1 cellular context compared by ENCODE assay signal in the genomic region with DNA sequence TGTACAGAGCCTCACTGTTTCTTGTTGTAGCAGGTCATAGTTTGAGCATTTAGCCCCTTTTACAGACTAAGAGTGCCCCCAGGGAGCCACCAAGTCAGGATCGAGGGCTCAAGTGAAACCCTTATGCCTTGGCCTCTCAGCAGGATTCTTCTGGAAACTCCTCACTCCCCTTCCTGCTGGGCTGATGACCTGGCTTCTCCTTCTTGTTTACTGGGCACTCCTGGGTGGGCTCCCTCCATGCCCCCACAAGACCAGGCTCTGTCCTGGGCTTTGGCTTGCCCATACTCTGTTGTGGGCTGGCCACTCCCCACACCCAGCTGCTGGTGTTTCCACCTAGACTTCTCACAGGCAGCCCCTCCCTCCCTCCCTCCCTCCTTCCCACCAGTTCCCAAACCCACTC.
TF ChIP-seq lines count a peak whose summit lies in the region.

No MANE protein-coding gene starts in this region.

TF ChIP-seq in K562, 482 proteins besides CTCF, POLR2A, EP300 and RAD21 (continued from another document):
- TF ChIP-seq, protein P1, sequence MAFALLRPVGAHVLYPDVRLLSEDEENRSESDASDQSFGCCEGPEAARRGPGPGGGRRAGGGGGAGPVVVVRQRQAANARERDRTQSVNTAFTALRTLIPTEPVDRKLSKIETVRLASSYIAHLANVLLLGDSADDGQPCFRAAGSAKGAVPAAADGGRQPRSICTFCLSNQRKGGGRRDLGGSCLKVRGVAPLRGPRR (CRISPR knock-in tag; IDR thresholded peaks at IDR 0.05): no peak
- TF ChIP-seq TEAD2 (tag; IDR thresholded peaks at IDR 0.05) (no peak), ZNF23 (CRISPR knock-in tag; IDR thresholded peaks at IDR 0.05) (no peak), POLR3G (IDR thresholded peaks at IDR 0.05; ENCODE audit: extremely low read depth, insufficient read length, insufficient replicate concordance) (no peak), EP400 (IDR thresholded peaks at IDR 0.05) (no peak), SIX5 (IDR thresholded peaks at IDR 0.05; ENCODE audit: borderline replicate concordance in 1 of 2, insufficient read depth in 1 of 2, low read depth in 1 of 2, low read length in 2 of 2) (no peak), NONO (IDR thresholded peaks at IDR 0.05; ENCODE audit: low read depth in 2 of 2, low read length in 1 of 2) (no peak), ZBTB7A (IDR thresholded peaks at IDR 0.05; ENCODE audit: borderline replicate concordance, control insufficient read depth, low read depth, low read length) (no peak), ZNF232 (CRISPR knock-in tag; IDR thresholded peaks at IDR 0.05) (no peak), SMARCE1 (IDR thresholded peaks at IDR 0.05) (no peak)
